4 cellular contexts compared by ENCODE assay signal in genomic region chr14:104949406-104949955, GRCh38. TPM values are rescaled to one million over a fixed set of nuclear protein-coding genes. Genes with fewer than 3 reads are reported as not detected.
"Had no signal": no experiment of that assay in that cellular context is flagged by ENCODE, and none has a peak within 500 bp of the region (broad histone marks: within the 10 kb centered on the region; RNA-seq: fewer than 3 reads in every experiment).

No MANE protein-coding gene starts in this region.

RNA-seq across cellular contexts. Expression of gene PLD4, which starts 24.8 kb away (rescaled TPM):
- total RNA-seq: natural killer cell treated with Interleukin-12 subunit alpha and Interleukin-12 subunit beta and Interleukin-15 and Interleukin-18, amount 100 ng/mL, for 72 hours; vagina had no signal
- polyA plus RNA-seq: psoas muscle had no signal

RNA-seq across cellular contexts. Expression of gene AHNAK2, which starts 28.7 kb away (rescaled TPM):
- total RNA-seq: naive thymus-derived CD8-positive, alpha-beta T cell; natural killer cell treated with Interleukin-12 subunit alpha and Interleukin-12 subunit beta and Interleukin-15 and Interleukin-18, amount 100 ng/mL, for 72 hours had no signal
- polyA plus RNA-seq: naive thymus-derived CD8-positive, alpha-beta T cell had no signal
